Comparison of ENCODE assay signal across 1 cellular context in genomic region chr11:76444384-76445121, GRCh38.
TF ChIP-seq lines count a peak whose summit lies in the region.

Gene EMSY (plus strand): TSS chr11:76445018. CDS start chr11:76446939, 1,921 bp downstream.

TF ChIP-seq in HepG2, 621 proteins besides CTCF, POLR2A, EP300 and RAD21 (continued from another document and continues in another):
- TF ChIP-seq ZNF34 (CRISPR knock-in tag; IDR thresholded peaks at IDR 0.05; ENCODE audit: borderline replicate concordance) (no peak), NR0B2 (CRISPR knock-in tag; IDR thresholded peaks at IDR 0.05) (peak; percentile 73), TMF1 (CRISPR knock-in tag; IDR thresholded peaks at IDR 0.05; ENCODE audit: low read depth) (no peak), IRF9 (CRISPR knock-in tag; IDR thresholded peaks at IDR 0.05; ENCODE audit: borderline replicate concordance) (peak; percentile 91; the same call in 1 of the 2 replicates), MAZ (IDR thresholded peaks at IDR 0.05; ENCODE audit: borderline replicate concordance, low read depth, low read length) (no peak), MAZ (CRISPR knock-in tag; IDR thresholded peaks at IDR 0.05; ENCODE audit: low read depth) (peak; percentile 49; the same call in 1 of the 2 replicates), UBTF (CRISPR knock-in tag; IDR thresholded peaks at IDR 0.05) (no peak; the same call in 1 of the 2 replicates), RXRA (CRISPR knock-in tag; IDR thresholded peaks at IDR 0.05) (peak; percentile 45), TBP (CRISPR knock-in tag; IDR thresholded peaks at IDR 0.05) (no peak), DMAP1 (CRISPR knock-in tag; IDR thresholded peaks at IDR 0.05) (peak; percentile 93), STAT5B (CRISPR knock-in tag; IDR thresholded peaks at IDR 0.05) (peak; percentile 33; the same call in 1 of the 2 replicates), ZNF780A (CRISPR knock-in tag; IDR thresholded peaks at IDR 0.05) (no peak), PTBP1 (IDR thresholded peaks at IDR 0.05; ENCODE audit: low read depth, low read length, poor library complexity, severe bottlenecking) (no peak), ZBTB40 (IDR thresholded peaks at IDR 0.05) (no peak), ZBTB40 (CRISPR knock-in tag; IDR thresholded peaks at IDR 0.05) (no peak; the same call in 1 of the 2 replicates), CENPT (CRISPR knock-in tag; IDR thresholded peaks at IDR 0.05; ENCODE audit: low read depth) (no peak), KLF15 (CRISPR knock-in tag; IDR thresholded peaks at IDR 0.05; ENCODE audit: borderline replicate concordance) (no peak), ZNF281 (CRISPR knock-in tag; IDR thresholded peaks at IDR 0.05; ENCODE audit: borderline replicate concordance) (no peak), MEF2D (CRISPR knock-in tag; IDR thresholded peaks at IDR 0.05) (peak; percentile 67; the same call in 1 of the 2 replicates), ZNF768 (CRISPR knock-in tag; IDR thresholded peaks at IDR 0.05) (no peak), RFX3 (CRISPR knock-in tag; IDR thresholded peaks at IDR 0.05) (no peak), ATF7 (IDR thresholded peaks at IDR 0.05) (no peak), ATF7 (CRISPR knock-in tag; IDR thresholded peaks at IDR 0.05) (no peak), ZNF784 (CRISPR knock-in tag; IDR thresholded peaks at IDR 0.05; ENCODE audit: borderline replicate concordance) (peak; percentile 56), ZNF546 (CRISPR knock-in tag; conservative IDR thresholded peaks at IDR 0.05) (no peak), AHR (CRISPR knock-in tag; IDR thresholded peaks at IDR 0.05) (no peak; the same call in 1 of the 2 replicates), SRY (CRISPR knock-in tag; IDR thresholded peaks at IDR 0.05) (0 out of 2 replicates have a peak, but pooled peaks have one; percentile 27), PATZ1 (CRISPR knock-in tag; IDR thresholded peaks at IDR 0.05) (peak; percentile 15; the same call in 1 of the 2 replicates), ZFP82 (CRISPR knock-in tag; IDR thresholded peaks at IDR 0.05; ENCODE audit: borderline replicate concordance) (no peak), CERS6 (CRISPR knock-in tag; IDR thresholded peaks at IDR 0.05) (no peak), ZNF414 (CRISPR knock-in tag; IDR thresholded peaks at IDR 0.05) (0 out of 2 replicates have a peak, but pooled peaks have one; percentile 19), ZNF703 (CRISPR knock-in tag; IDR thresholded peaks at IDR 0.05; ENCODE audit: borderline replicate concordance) (no peak)
